In the genomic region with DNA sequence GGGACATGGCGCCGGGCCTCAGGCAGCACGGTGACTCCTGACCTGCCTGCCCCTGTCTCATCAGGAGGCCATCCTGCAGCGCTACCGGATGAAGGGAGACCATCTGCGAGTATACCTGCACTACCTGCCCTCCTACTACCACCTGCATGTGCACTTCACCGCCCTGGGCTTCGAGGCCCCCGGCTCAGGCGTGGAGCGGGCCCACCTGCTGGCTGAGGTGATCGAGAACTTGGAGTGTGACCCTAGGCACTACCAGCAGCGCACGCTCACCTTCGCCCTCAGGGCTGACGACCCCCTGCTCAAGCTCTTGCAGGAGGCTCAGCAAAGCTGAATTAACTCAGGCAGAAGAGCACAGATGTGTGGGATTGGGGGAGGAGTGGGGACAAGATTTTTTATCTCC, we compare ENCODE assay signal across 13 cellular contexts. TPM values are rescaled to one million over a fixed set of nuclear protein-coding genes. Genes with fewer than 3 reads are reported as not detected.
DNase-seq lines count a peak whose midpoint lies in the region; ATAC-seq, FAIRE-seq and TF ChIP-seq lines count a peak whose summit lies in the region.
"Had no signal": no experiment of that assay in that cellular context is flagged by ENCODE, and none has a peak within 500 bp of the region (broad histone marks: within the 10 kb centered on the region; RNA-seq: fewer than 3 reads in every experiment).

No MANE protein-coding gene starts in this region.

- H4K8ac ChIP-seq in mesenchymal stem cell (ENCODE audit: low read length): peak overlapping the region; percentile 19

- H3K4me1 Mint-ChIP-seq in activated CD4-positive, alpha-beta memory T cell treated with anti-CD3 and anti-CD28 coated beads, Interleukin-2, amount 10 ng/mL, durations not matched to agents 7 days and 5 days: peaks cover 48% of the 10 kb centered on the region
- H3K4me1 Mint-ChIP-seq in activated CD4-positive, alpha-beta memory T cell treated with anti-CD3 and anti-CD28 coated beads for 36 hours (ENCODE audit: low read depth): peaks cover 32% of the 10 kb centered on the region

- H2BK12ac ChIP-seq in mesenchymal stem cell (ENCODE audit: low read length in 2 of 2): peak overlapping the region; percentile 17 to 65

- H3K27me3 ChIP-seq in mesenchymal stem cell (ENCODE audit: control insufficient read depth in 1 of 2, insufficient read depth in 1 of 2, low read length in 2 of 2) (no peaks in the 10 kb centered on the region), upper lobe of right lung (no peaks in the 10 kb centered on the region)

- peak overlapping the region; percentile 88 for H4K91ac ChIP-seq in mesenchymal stem cell (ENCODE audit: low read length)

- no peaks in the 10 kb centered on the region for H3K9me3 ChIP-seq in mesenchymal stem cell (ENCODE audit: control insufficient read depth, low read length)
- H3K9me3 ChIP-seq in upper lobe of right lung: no peaks in the 10 kb centered on the region

- no peak overlapping the region for H3K4me2 ChIP-seq in mesenchymal stem cell (ENCODE audit: low read length, poor library complexity, severe bottlenecking)

- H2BK15ac ChIP-seq in mesenchymal stem cell (ENCODE audit: low read depth, poor library complexity, severe bottlenecking): no peak overlapping the region

- peak overlapping the region in 1 of 2 experiments; percentile 15 for H3K4ac ChIP-seq in mesenchymal stem cell (ENCODE audit: low read depth in 1 of 2, low read length in 2 of 2)

- H2BK5ac ChIP-seq in mesenchymal stem cell (ENCODE audit: low read depth, low read length, poor library complexity, severe bottlenecking): no peak overlapping the region

- H3K4me1 ChIP-seq in mesenchymal stem cell (ENCODE audit: control insufficient read depth, insufficient read depth, low read depth, low read length): peaks cover 25% of the 10 kb centered on the region
- H3K4me1 ChIP-seq in upper lobe of right lung: peaks cover 29% of the 10 kb centered on the region

- no peaks in the 10 kb centered on the region for H3K9me3 Mint-ChIP-seq in activated CD4-positive, alpha-beta memory T cell treated with anti-CD3 and anti-CD28 coated beads, Interleukin-2, amount 10 ng/mL, durations not matched to agents 7 days and 5 days
- no peaks in the 10 kb centered on the region for H3K9me3 Mint-ChIP-seq in activated CD4-positive, alpha-beta memory T cell treated with anti-CD3 and anti-CD28 coated beads for 36 hours

- FAIRE-seq in H54 (lab: Jason Lieb, UNC): no peak
- FAIRE-seq: RCC 7860 had no signal

- ATAC-seq in upper lobe of right lung (no peak), HG02870 (IDR thresholded peaks at IDR 0.05; ENCODE audit: unreplicated experiment) (no peak)

- no peak overlapping the region for H2AK5ac ChIP-seq in mesenchymal stem cell (ENCODE audit: low read length, severe bottlenecking)

- H3K4me3 ChIP-seq in coronary artery: no peak overlapping the region
- no peak overlapping the region for H3K4me3 ChIP-seq in mesenchymal stem cell (ENCODE audit: insufficient read depth in 1 of 2, low read depth in 1 of 2, low read length in 2 of 2)
- H3K4me3 ChIP-seq in upper lobe of right lung: no peak overlapping the region

- intact Hi-C loops in activated CD4-positive, alpha-beta memory T cell treated with anti-CD3 and anti-CD28 coated beads for 36 hours (cut with micrococcal nuclease): no loop called here
- intact Hi-C loops in upper lobe of right lung (cut with DNase I): no loop called here

- H3K9ac ChIP-seq in mesenchymal stem cell (ENCODE audit: low read length): peak overlapping the region; percentile 77

- H3K14ac ChIP-seq in mesenchymal stem cell (ENCODE audit: low read length in 2 of 2): peak overlapping the region in 1 of 2 experiments; percentile 73

- H3K18ac ChIP-seq in mesenchymal stem cell (ENCODE audit: low read depth in 1 of 2, low read length in 2 of 2): peak overlapping the region in 1 of 2 experiments; percentile 52

- H3K27ac ChIP-seq in coronary artery: peak overlapping the region; percentile 62 to 83
- H3K27ac ChIP-seq in mesenchymal stem cell (ENCODE audit: low read length, poor library complexity, severe bottlenecking): no peak overlapping the region
- H3K27ac ChIP-seq in upper lobe of right lung: peak overlapping the region; percentile 71

- no peaks in the 10 kb centered on the region for H3K27me3 Mint-ChIP-seq in activated CD4-positive, alpha-beta memory T cell treated with anti-CD3 and anti-CD28 coated beads, Interleukin-2, amount 10 ng/mL, durations not matched to agents 7 days and 5 days
- H3K27me3 Mint-ChIP-seq in activated CD4-positive, alpha-beta memory T cell treated with anti-CD3 and anti-CD28 coated beads for 36 hours: no peaks in the 10 kb centered on the region

- peak overlapping the region; percentile 42 for H2BK120ac ChIP-seq in mesenchymal stem cell (ENCODE audit: low read depth, low read length)

- 96% methylated on average over 14 of the region's 16 CpGs for WGBS in mesenchymal stem cell

- no peak for TF ChIP-seq POLR2A in H54 (IDR thresholded peaks at IDR 0.05; ENCODE audit: low read depth, low read length)

- no peak for TF ChIP-seq CTCF in coronary artery (IDR thresholded peaks at IDR 0.05)
- TF ChIP-seq CTCF in upper lobe of right lung (IDR thresholded peaks at IDR 0.05): no peak

- no peak overlapping the region for H3K23ac ChIP-seq in mesenchymal stem cell (ENCODE audit: low read length in 2 of 2)

- no peak overlapping the region for H2AFZ ChIP-seq in mesenchymal stem cell (ENCODE audit: low read depth, low read length)

- no peak overlapping the region for H3K4me3 Mint-ChIP-seq in activated CD4-positive, alpha-beta memory T cell treated with anti-CD3 and anti-CD28 coated beads, Interleukin-2, amount 10 ng/mL, durations not matched to agents 7 days and 5 days
- H3K4me3 Mint-ChIP-seq in activated CD4-positive, alpha-beta memory T cell treated with anti-CD3 and anti-CD28 coated beads for 36 hours: no peak overlapping the region

- H3K36me3 Mint-ChIP-seq in activated CD4-positive, alpha-beta memory T cell treated with anti-CD3 and anti-CD28 coated beads, Interleukin-2, amount 10 ng/mL, durations not matched to agents 7 days and 5 days (ENCODE audit: low read depth): peaks cover 45% of the 10 kb centered on the region
- H3K36me3 Mint-ChIP-seq in activated CD4-positive, alpha-beta memory T cell treated with anti-CD3 and anti-CD28 coated beads for 36 hours: peaks cover 30% of the 10 kb centered on the region

- peaks cover 19% of the 10 kb centered on the region for H3K79me1 ChIP-seq in mesenchymal stem cell (replicated peaks; ENCODE audit: low read length, poor library complexity, severe bottlenecking)

- DNase-seq in activated CD4-positive, alpha-beta memory T cell treated with anti-CD3 and anti-CD28 coated beads, Interleukin-2, amount 10 ng/mL, durations not matched to agents 7 days and 5 days: no peak
- no peak for DNase-seq in activated CD4-positive, alpha-beta memory T cell treated with anti-CD3 and anti-CD28 coated beads for 36 hours
- DNase-seq in coronary artery (ENCODE audit: low spot score) (no peak), mesenchymal stem cell (no peak), upper lobe of right lung (no peak), H54 (ENCODE audit: insufficient read length, low spot score) (no peak), NCI-H345 treated with DMSO at 0.1 percent for 48 hours (lab: John Stamatoyannopoulos, UW; ENCODE audit: unreplicated experiment) (no peak)
- DNase-seq: activated CD8-positive, alpha-beta memory T cell treated with anti-CD3 and anti-CD28 coated beads, Interleukin-2, amount 50 U/mL, for 4 hours; MM.1S; retina; T-helper 9 cell had no signal

- H3K27ac Mint-ChIP-seq in activated CD4-positive, alpha-beta memory T cell treated with anti-CD3 and anti-CD28 coated beads, Interleukin-2, amount 10 ng/mL, durations not matched to agents 7 days and 5 days: peak overlapping the region; percentile 78
- no peak overlapping the region for H3K27ac Mint-ChIP-seq in activated CD4-positive, alpha-beta memory T cell treated with anti-CD3 and anti-CD28 coated beads for 36 hours

- H3K36me3 ChIP-seq in mesenchymal stem cell (ENCODE audit: control insufficient read depth in 1 of 2, insufficient read depth in 2 of 2, low read depth in 1 of 2, low read length in 2 of 2) (peaks cover 24 to 32% of the 10 kb centered on the region in 2 experiments), upper lobe of right lung (peaks cover 17% of the 10 kb centered on the region)

- POLR2A ChIA-PET in activated CD4-positive, alpha-beta memory T cell treated with anti-CD3 and anti-CD28 coated beads, Interleukin-2, amount 10 ng/mL, durations not matched to agents 7 days and 5 days (lab: Charles Lee): no interaction called here
- POLR2A ChIA-PET in activated CD4-positive, alpha-beta memory T cell treated with anti-CD3 and anti-CD28 coated beads for 36 hours (lab: Charles Lee): interaction anchor here (1.3 kb wide), 1 partner anchor 10 kb away, joined by 3 read pairs; no protein-coding TSS in a partner anchor

- CTCF ChIA-PET in activated CD4-positive, alpha-beta memory T cell treated with anti-CD3 and anti-CD28 coated beads, Interleukin-2, amount 10 ng/mL, durations not matched to agents 7 days and 5 days (lab: Charles Lee): interaction anchor here (1.0 kb wide), 2 partner anchors 10 to 27 kb away, joined by 3 read pairs; no protein-coding TSS in a partner anchor
- CTCF ChIA-PET in activated CD4-positive, alpha-beta memory T cell treated with anti-CD3 and anti-CD28 coated beads for 36 hours (lab: Charles Lee): no interaction called here

RNA-seq across cellular contexts. Expression of a gene that starts 10.2 kb away (rescaled TPM):
- 1 to 10 TPM; 7.4 to 8.5 TPM for total RNA-seq in activated CD4-positive, alpha-beta memory T cell treated with anti-CD3 and anti-CD28 coated beads, Interleukin-2, amount 10 ng/mL, durations not matched to agents 7 days and 5 days
- total RNA-seq in activated CD4-positive, alpha-beta memory T cell treated with anti-CD3 and anti-CD28 coated beads for 36 hours: 10 to 100 TPM in 1 of 2 experiments, 1 to 10 TPM in 1; 9.8 to 10.7 TPM
- 11.1 TPM for polyA plus RNA-seq in mesenchymal stem cell (2013, experiment 1 of 2)
- 11.5 TPM for polyA plus RNA-seq in mesenchymal stem cell (2013, experiment 2 of 2)
- total RNA-seq in upper lobe of right lung: 39.2 TPM

RNA-seq across cellular contexts. Expression of a gene that starts 41.4 kb away (rescaled TPM):
- 10 to 100 TPM; 34.5 to 35.8 TPM for total RNA-seq in activated CD4-positive, alpha-beta memory T cell treated with anti-CD3 and anti-CD28 coated beads, Interleukin-2, amount 10 ng/mL, durations not matched to agents 7 days and 5 days
- 10 to 100 TPM; 40.1 to 43.9 TPM for total RNA-seq in activated CD4-positive, alpha-beta memory T cell treated with anti-CD3 and anti-CD28 coated beads for 36 hours
- polyA plus RNA-seq in mesenchymal stem cell (2013, experiment 1 of 2): 13.0 TPM
- polyA plus RNA-seq in mesenchymal stem cell (2013, experiment 2 of 2): 12.5 TPM
- 15.5 TPM for total RNA-seq in upper lobe of right lung
